16 cellular contexts compared by ENCODE assay signal in the genomic region with DNA sequence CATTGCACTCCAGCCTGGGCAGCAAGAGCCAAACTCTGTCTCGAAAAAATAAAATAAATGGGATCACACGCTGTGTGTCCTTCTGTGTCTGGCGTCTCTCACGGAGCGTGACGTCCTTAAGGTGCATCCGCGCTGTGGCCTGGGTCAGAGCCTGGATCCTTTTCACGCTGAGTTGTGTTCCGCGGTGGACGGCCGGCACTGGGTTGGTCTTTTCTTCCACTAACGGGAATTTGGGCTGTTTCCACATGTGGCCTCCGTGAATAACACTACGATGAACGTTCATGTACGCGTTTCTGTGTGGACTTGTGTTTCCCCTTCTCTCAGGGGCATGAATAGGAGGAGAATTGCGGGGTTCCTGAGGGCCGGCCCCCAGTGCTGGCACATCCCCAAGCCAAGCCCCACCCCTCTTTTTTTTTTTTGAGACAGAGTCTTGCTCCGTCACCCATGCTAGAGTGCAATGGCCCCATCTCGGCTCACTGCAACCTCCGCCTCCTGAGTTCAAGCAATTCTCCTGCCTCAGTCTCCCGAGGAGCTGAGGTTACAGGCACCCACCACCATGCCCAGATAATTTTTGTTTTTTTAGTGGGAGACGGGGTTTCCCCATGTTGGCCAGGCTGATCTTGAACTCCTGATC. TPM values are rescaled to one million over a fixed set of nuclear protein-coding genes. Genes with fewer than 3 reads are reported as not detected.
DNase-seq lines count a peak whose midpoint lies in the region; ATAC-seq and TF ChIP-seq lines count a peak whose summit lies in the region.
"Had no signal": no experiment of that assay in that cellular context is flagged by ENCODE, and none has a peak within 500 bp of the region (broad histone marks: within the 10 kb centered on the region; RNA-seq: fewer than 3 reads in every experiment).

No MANE protein-coding gene starts in this region.

- TF ChIP-seq RAD21 in liver (IDR thresholded peaks at IDR 0.05) = no peak

- no peak for ATAC-seq in left cardiac atrium
- ATAC-seq: activated T-helper 17 cell treated with anti-CD3 and anti-CD28 coated beads, Interleukin-2, amount 50 U/mL, for 72 hours had no signal

- H3K9ac ChIP-seq in liver (ENCODE audit: low read depth in 1 of 2, low read length in 2 of 2) = no peak overlapping the region

- H2AFZ ChIP-seq in hepatocyte = no peak overlapping the region

- no peak for DNase-seq in cardiac muscle cell (ENCODE audit: low read depth in 1 of 2, low spot score in 1 of 2)
- no peak for DNase-seq in left cardiac atrium
- no peak for DNase-seq in suprapubic skin (ENCODE audit: low spot score in 2 of 2)
- no peak for DNase-seq in hepatocyte (ENCODE audit: low spot score)
- DNase-seq in NCI-H146 (lab: John Stamatoyannopoulos, UW) = no peak
- DNase-seq: 8988T; activated CD8-positive, alpha-beta memory T cell treated with anti-CD3 and anti-CD28 coated beads for 24 hours; cerebellar nuclear complex; DND-41; foreskin fibroblast; NCI-H774; stimulated activated CD4-positive, alpha-beta T cell treated with anti-CD3 and anti-CD28 coated beads, Interleukin-2, amount 100 ng/mL, for 48 hours; thyroid gland had no signal

- H3K27me3 ChIP-seq in cardiac muscle cell (no peaks in the 10 kb centered on the region), liver (ENCODE audit: control insufficient read depth in 4 of 4, insufficient read depth in 4 of 4, low read length in 3 of 4) (no peaks in the 10 kb centered on the region), suprapubic skin (no peaks in the 10 kb centered on the region), hepatocyte (no peaks in the 10 kb centered on the region)
- H3K27me3 ChIP-seq: thyroid gland had no signal

- no peak for TF ChIP-seq POLR2A in suprapubic skin (IDR thresholded peaks at IDR 0.05)

- no peaks in the 10 kb centered on the region for H4K20me1 ChIP-seq in hepatocyte (ENCODE audit: insufficient read depth, poor library complexity, severe bottlenecking)

- WGBS in liver = 81% methylated on average over 26 of the region's 26 CpGs
- WGBS in suprapubic skin = 90% methylated on average over 26 of the region's 26 CpGs
- 93% methylated on average over 25 of the region's 26 CpGs for WGBS in hepatocyte (ENCODE audit: low lambda C conversion rate, missing lambda C conversion rate)

- H3K4me3 ChIP-seq in cardiac muscle cell (no peak overlapping the region), liver (ENCODE audit: low read depth in 1 of 3, low read length in 3 of 3) (no peak overlapping the region), suprapubic skin (no peak overlapping the region), hepatocyte (no peak overlapping the region)
- H3K4me3 ChIP-seq: thyroid gland had no signal

- no peak for TF ChIP-seq EP300 in suprapubic skin (IDR thresholded peaks at IDR 0.05)

- H3K4me1 ChIP-seq in cardiac muscle cell (ENCODE audit: low read depth) (peaks cover 13% of the 10 kb centered on the region), liver (ENCODE audit: control insufficient read depth in 4 of 4, insufficient read depth in 4 of 4, low read length in 3 of 4) (peaks cover 0 to 4% (median 0%) of the 10 kb centered on the region in 4 donors), suprapubic skin (peaks cover 45% of the 10 kb centered on the region), hepatocyte (ENCODE audit: insufficient read depth) (peaks cover 16% of the 10 kb centered on the region)

- peaks cover 1% of the 10 kb centered on the region for H3K79me2 ChIP-seq in hepatocyte

- intact Hi-C loops in left cardiac atrium (cut with DNase I) = no loop called here

- H3K9me3 ChIP-seq in cardiac muscle cell (ENCODE audit: low read depth) (no peaks in the 10 kb centered on the region), liver (ENCODE audit: control insufficient read depth in 4 of 4, low read length in 3 of 4) (no peaks in the 10 kb centered on the region), suprapubic skin (no peaks in the 10 kb centered on the region), hepatocyte (ENCODE audit: low read depth) (no peaks in the 10 kb centered on the region)
- H3K9me3 ChIP-seq: thyroid gland had no signal

- H3K9me2 ChIP-seq in hepatocyte (replicated peaks; ENCODE audit: insufficient read depth) = no peaks in the 10 kb centered on the region

- H3K4me2 ChIP-seq in hepatocyte = no peak overlapping the region

- H3K27ac ChIP-seq in cardiac muscle cell (peak overlapping the region; percentile 57), liver (ENCODE audit: low read depth in 1 of 2, low read length in 2 of 2) (peak overlapping the region; percentile 28 to 56), suprapubic skin (peak overlapping the region; percentile 48), hepatocyte (no peak overlapping the region)

- H3K36me3 ChIP-seq in cardiac muscle cell (no peaks in the 10 kb centered on the region), liver (ENCODE audit: control insufficient read depth in 4 of 4, insufficient read depth in 3 of 4, low read depth in 1 of 4, low read length in 3 of 4) (no peaks in the 10 kb centered on the region), suprapubic skin (no peaks in the 10 kb centered on the region), hepatocyte (replicated peaks; ENCODE audit: insufficient read depth, low read depth) (no peaks in the 10 kb centered on the region)
- H3K36me3 ChIP-seq: thyroid gland had no signal

- TF ChIP-seq CTCF in cardiac muscle cell (IDR thresholded peaks at IDR 0.05; ENCODE audit: low read depth, low read length) (no peak), liver (IDR thresholded peaks at IDR 0.05; ENCODE audit: low read depth, low read length, missing input control) (no peak), suprapubic skin (IDR thresholded peaks at IDR 0.05) (no peak), hepatocyte (IDR thresholded peaks at IDR 0.05; ENCODE audit: poor library complexity) (no peak)

TF ChIP-seq in liver, 16 proteins besides CTCF, POLR2A, EP300 and RAD21:
- TF ChIP-seq, protein P1, sequence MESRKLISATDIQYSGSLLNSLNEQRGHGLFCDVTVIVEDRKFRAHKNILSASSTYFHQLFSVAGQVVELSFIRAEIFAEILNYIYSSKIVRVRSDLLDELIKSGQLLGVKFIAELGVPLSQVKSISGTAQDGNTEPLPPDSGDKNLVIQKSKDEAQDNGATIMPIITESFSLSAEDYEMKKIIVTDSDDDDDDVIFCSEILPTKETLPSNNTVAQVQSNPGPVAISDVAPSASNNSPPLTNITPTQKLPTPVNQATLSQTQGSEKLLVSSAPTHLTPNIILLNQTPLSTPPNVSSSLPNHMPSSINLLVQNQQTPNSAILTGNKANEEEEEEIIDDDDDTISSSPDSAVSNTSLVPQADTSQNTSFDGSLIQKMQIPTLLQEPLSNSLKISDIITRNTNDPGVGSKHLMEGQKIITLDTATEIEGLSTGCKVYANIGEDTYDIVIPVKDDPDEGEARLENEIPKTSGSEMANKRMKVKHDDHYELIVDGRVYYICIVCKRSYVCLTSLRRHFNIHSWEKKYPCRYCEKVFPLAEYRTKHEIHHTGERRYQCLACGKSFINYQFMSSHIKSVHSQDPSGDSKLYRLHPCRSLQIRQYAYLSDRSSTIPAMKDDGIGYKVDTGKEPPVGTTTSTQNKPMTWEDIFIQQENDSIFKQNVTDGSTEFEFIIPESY (IDR thresholded peaks at IDR 0.05) = no peak
- no peak for TF ChIP-seq HNF4A (conservative IDR thresholded peaks at IDR 0.05)
- TF ChIP-seq, protein P2, sequence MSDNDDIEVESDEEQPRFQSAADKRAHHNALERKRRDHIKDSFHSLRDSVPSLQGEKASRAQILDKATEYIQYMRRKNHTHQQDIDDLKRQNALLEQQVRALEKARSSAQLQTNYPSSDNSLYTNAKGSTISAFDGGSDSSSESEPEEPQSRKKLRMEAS (IDR thresholded peaks at IDR 0.05) = no peak

RNA-seq across cellular contexts. Expression of a gene that starts 6.2 kb away (rescaled TPM):
- total RNA-seq in cardiac muscle cell (92.0 and 92.7 TPM in 2 replicates), left cardiac atrium (100 to 1,000 TPM in 1 of 2 donors, 10 to 100 TPM in 1; 90.1 to 131 TPM), liver (100 to 1,000 TPM in 1 of 2 donors, 10 to 100 TPM in 1; 98.1 to 147 TPM), suprapubic skin (100 to 1,000 TPM; 152 to 227 (median 174) TPM), hepatocyte (144 and 178 TPM in 2 replicates)
- polyA plus RNA-seq in cardiac muscle cell (110 and 111 TPM in 2 replicates), liver (10 to 100 TPM; 72.9 to 76.5 TPM), hepatocyte (204 and 219 TPM in 2 replicates)

RNA-seq across cellular contexts. Expression of a gene that starts 30.7 kb away (rescaled TPM):
- total RNA-seq in cardiac muscle cell (70.8 and 88.2 TPM in 2 replicates), left cardiac atrium (under 1 TPM; 0.21 to 0.27 TPM), liver (1 to 10 TPM in 1 of 2 donors, not detected in 1; 3.1 TPM), suprapubic skin (not detected), hepatocyte (7.6 and 11.1 TPM in 2 replicates)
- polyA plus RNA-seq in cardiac muscle cell (65.7 and 92.9 TPM in 2 replicates), liver (not detected), hepatocyte (11.4 and 11.7 TPM in 2 replicates)
- total RNA-seq: activated T-helper 17 cell treated with anti-CD3 and anti-CD28 coated beads, Interleukin-2, amount 50 U/mL, for 72 hours; thyroid gland had no signal

RNA-seq across cellular contexts. Expression of a gene that starts 36.5 kb away (rescaled TPM):
- total RNA-seq in cardiac muscle cell (1.4 and 5.7 TPM in 2 replicates), left cardiac atrium (under 1 TPM in 1 of 2 donors, not detected in 1; 0.18 TPM), liver (10 to 100 TPM in 1 of 2 donors, under 1 TPM in 1; 0.08 to 20.2 TPM), suprapubic skin (under 1 TPM in 1 of 4 donors, not detected in 3; 0.79 TPM), hepatocyte (not detected in 2 replicates)
- polyA plus RNA-seq in cardiac muscle cell (1.5 and 5.6 TPM in 2 replicates), liver (1 to 10 TPM in 1 of 2 donors, under 1 TPM in 1; 0.24 to 1.8 TPM), hepatocyte (0.94 TPM in 1 of 2 replicates, not detected in the other)
- total RNA-seq: thyroid gland had no signal

RNA-seq across cellular contexts. Expression of a gene that starts 40.2 kb away (rescaled TPM):
- total RNA-seq in cardiac muscle cell (0.18 and 1.2 TPM in 2 replicates), left cardiac atrium (under 1 TPM in 1 of 2 donors, not detected in 1; 0.18 TPM), liver (under 1 TPM in 1 of 2 donors, not detected in 1; 0.08 TPM), suprapubic skin (1 to 10 TPM in 2 of 4 donors, under 1 TPM in 1, not detected in 1; 0.60 to 6.5 (median 2.0) TPM), hepatocyte (35.7 and 43.7 TPM in 2 replicates)
- polyA plus RNA-seq in cardiac muscle cell (not detected in 2 replicates), liver (under 1 TPM in 1 of 2 donors, not detected in 1; 0.05 TPM), hepatocyte (38.4 and 50.9 TPM in 2 replicates)

RNA-seq across cellular contexts. Expression of a gene that starts 49.7 kb away (rescaled TPM):
- total RNA-seq in cardiac muscle cell = 0.60 TPM in 1 of 2 replicates, not detected in the other
- polyA plus RNA-seq in cardiac muscle cell = 0.44 and 0.57 TPM in 2 replicates
- total RNA-seq in left cardiac atrium = not detected
- 100 to 1,000 TPM in 1 of 2 donors, under 1 TPM in 1; 0.17 to 225 TPM for total RNA-seq in liver
- 1 to 10 TPM in 1 of 2 donors, under 1 TPM in 1; 0.67 to 2.7 TPM for polyA plus RNA-seq in liver
- total RNA-seq in suprapubic skin = not detected
- not detected in 2 replicates for total RNA-seq in hepatocyte
- not detected in 2 replicates for polyA plus RNA-seq in hepatocyte
- total RNA-seq: activated T-helper 17 cell treated with anti-CD3 and anti-CD28 coated beads, Interleukin-2, amount 50 U/mL, for 72 hours; thyroid gland had no signal
- polyA plus RNA-seq: neural cell had no signal
